In the genomic region with DNA sequence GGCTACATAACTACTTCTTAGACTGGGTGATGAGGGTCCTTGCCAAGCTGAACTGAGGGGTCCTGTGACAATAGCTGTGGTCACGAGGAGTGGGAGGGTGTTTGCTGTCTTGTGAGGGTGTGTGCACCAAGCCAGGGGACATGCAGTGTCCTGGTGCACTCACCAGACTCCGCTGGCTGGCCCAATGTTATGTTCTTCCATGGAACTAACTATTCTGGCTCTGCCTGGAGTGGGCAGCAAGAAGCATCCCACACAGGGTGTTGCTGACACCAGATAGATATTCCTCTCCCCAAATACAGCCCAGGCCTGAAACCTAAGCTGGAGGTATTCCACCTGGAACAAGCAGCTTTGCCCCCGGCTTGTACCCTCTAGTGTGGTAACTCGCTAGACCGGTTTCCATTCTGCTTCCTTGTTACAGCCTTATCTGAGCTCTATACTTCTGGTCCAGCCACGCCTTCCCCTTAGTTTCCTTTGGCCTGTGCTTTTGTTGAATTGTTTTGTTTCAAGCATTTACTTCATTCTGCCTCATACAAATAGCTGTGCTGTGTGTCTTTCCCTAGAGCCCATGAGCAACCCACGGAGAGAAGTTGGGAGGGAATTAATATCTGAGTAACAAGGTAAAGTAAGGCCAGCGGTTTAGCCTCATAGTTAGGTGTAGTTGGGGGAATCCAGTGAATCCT, we compare ENCODE assay signal across 14 cellular contexts. TPM values are rescaled to one million over a fixed set of nuclear protein-coding genes. Genes with fewer than 3 reads are reported as not detected.
DNase-seq lines count a peak whose midpoint lies in the region; ATAC-seq, FAIRE-seq and TF ChIP-seq lines count a peak whose summit lies in the region.
"Had no signal": no experiment of that assay in that cellular context is flagged by ENCODE, and none has a peak within 500 bp of the region (broad histone marks: within the 10 kb centered on the region; RNA-seq: fewer than 3 reads in every experiment).

No MANE protein-coding gene starts in this region.

- no peak overlapping the region for H2AFZ ChIP-seq in HepG2 (ENCODE audit: low read length)

- no peaks in the 10 kb centered on the region for H3K9me3 Mint-ChIP-seq in activated B cell treated with CpG ODN at 0.5 μM for 24 hours
- H3K9me3 Mint-ChIP-seq: activated CD4-positive, alpha-beta T cell treated with anti-CD3 and anti-CD28 coated beads, Interleukin-2, amount 10 ng/mL, durations not matched to agents 7 days and 5 days had no signal

- no peak overlapping the region for H3K9ac ChIP-seq in liver (ENCODE audit: low read depth in 1 of 2, low read length in 2 of 2)
- H3K9ac ChIP-seq in HepG2 (ENCODE audit: insufficient read depth, low read depth, low read length) = no peak overlapping the region

- no peaks in the 10 kb centered on the region for H3K4me1 ChIP-seq in liver (ENCODE audit: control insufficient read depth in 4 of 4, insufficient read depth in 4 of 4, low read length in 3 of 4)
- H3K4me1 ChIP-seq in HepG2 (ENCODE audit: insufficient read depth, low read length) = no peaks in the 10 kb centered on the region
- peaks cover 15% of the 10 kb centered on the region for H3K4me1 ChIP-seq in lower lobe of right lung
- peaks cover 21% of the 10 kb centered on the region for H3K4me1 ChIP-seq in upper lobe of right lung
- H3K4me1 ChIP-seq in sigmoid colon = no peaks in the 10 kb centered on the region
- H3K4me1 ChIP-seq: adrenal gland had no signal

- no peaks in the 10 kb centered on the region for H4K20me1 ChIP-seq in HepG2 (ENCODE audit: insufficient read depth, low read length)

- TF ChIP-seq RAD21 in liver (IDR thresholded peaks at IDR 0.05) = no peak
- TF ChIP-seq RAD21 in HepG2 (CRISPR knock-in tag; IDR thresholded peaks at IDR 0.05) = no peak

- no peak for TF ChIP-seq POLR2A in HepG2 (IDR thresholded peaks at IDR 0.05; ENCODE audit: insufficient read depth in 1 of 2, low read depth in 2 of 2, low read length in 2 of 2)
- TF ChIP-seq POLR2A in sigmoid colon (IDR thresholded peaks at IDR 0.05) = no peak

- no peak for ATAC-seq in HepG2
- no peak for ATAC-seq in activated B cell treated with CpG ODN at 0.5 μM for 24 hours (ENCODE audit: low read depth)
- ATAC-seq in lower lobe of right lung = peak; percentile 90 to 94
- peak; percentile 87 for ATAC-seq in upper lobe of right lung
- ATAC-seq in HG02678 (IDR thresholded peaks at IDR 0.05; ENCODE audit: unreplicated experiment) = no peak

- POLR2A ChIA-PET in HepG2 (lab: Yijun Ruan, JAX) = no interaction called here
- POLR2A ChIA-PET in activated B cell treated with CpG ODN at 0.5 μM for 24 hours (lab: Charles Lee) = interaction anchor here (0.6 to 3.4 kb wide), 6 partner anchors 9 to 41 kb away, joined by 3 to 52 read pairs (median 4); partner anchors contain the start of gene LY9

- no peak overlapping the region for H3K4me2 ChIP-seq in HepG2 (ENCODE audit: low read depth, low read length)

- no TSS peak for BruUV-seq in HepG2 (replicated peaks; lab: Mats Ljungman, UMichigan)

- H3K79me2 ChIP-seq in HepG2 (ENCODE audit: insufficient read depth, low read length) = no peaks in the 10 kb centered on the region

- H3K4me3 ChIP-seq in liver (ENCODE audit: low read depth in 1 of 3, low read length in 3 of 3) (no peak overlapping the region), HepG2 (replicated peaks in 1 of 3; ENCODE audit: insufficient read depth in 1 of 3, low read depth in 2 of 3, low read length in 3 of 3) (no peak overlapping the region), lower lobe of right lung (no peak overlapping the region), upper lobe of right lung (no peak overlapping the region), sigmoid colon (no peak overlapping the region)
- H3K4me3 ChIP-seq: adrenal gland had no signal

- H3K9me3 ChIP-seq in liver (ENCODE audit: control insufficient read depth in 4 of 4, low read length in 3 of 4) (no peaks in the 10 kb centered on the region), HepG2 (ENCODE audit: low read length) (no peaks in the 10 kb centered on the region), lower lobe of right lung (no peaks in the 10 kb centered on the region), upper lobe of right lung (no peaks in the 10 kb centered on the region), sigmoid colon (no peaks in the 10 kb centered on the region)
- H3K9me3 ChIP-seq: adrenal gland had no signal

- CTCF ChIA-PET in HepG2 (lab: Yijun Ruan, JAX; ENCODE audit: low intra/inter-chr PET ratio, low total read pairs) (no interaction called here), activated B cell treated with CpG ODN at 0.5 μM for 24 hours (lab: Charles Lee) (interaction anchor here (0.6 to 4.7 kb wide), 11 partner anchors 8 to 209 kb away, joined by 3 to 46 read pairs (median 10); partner anchors contain the start of genes ITLN2 and LY9)

- H3K27me3 Mint-ChIP-seq in activated B cell treated with CpG ODN at 0.5 μM for 24 hours = no peaks in the 10 kb centered on the region

- TF ChIP-seq CTCF in liver (IDR thresholded peaks at IDR 0.05; ENCODE audit: low read depth, low read length, missing input control) (no peak), HepG2 (CRISPR knock-in tag; IDR thresholded peaks at IDR 0.05) (no peak), activated B cell treated with CpG ODN at 0.5 μM for 24 hours (IDR thresholded peaks at IDR 0.05) (no peak), lower lobe of right lung (IDR thresholded peaks at IDR 0.05) (no peak), upper lobe of right lung (IDR thresholded peaks at IDR 0.05) (no peak), sigmoid colon (IDR thresholded peaks at IDR 0.05) (no peak)

- intact Hi-C loops in HepG2 (cut with micrococcal nuclease; ENCODE audit: unreplicated experiment) (loop anchor here (2.0 kb wide), 1 partner anchor 170 kb away; no protein-coding TSS in a partner anchor), activated B cell treated with CpG ODN at 0.5 μM for 24 hours (cut with micrococcal nuclease) (no loop called here), lower lobe of right lung (cut with DNase I) (no loop called here), upper lobe of right lung (cut with DNase I) (no loop called here), sigmoid colon (cut with DNase I) (no loop called here)

- H3K36me3 Mint-ChIP-seq in activated B cell treated with CpG ODN at 0.5 μM for 24 hours (ENCODE audit: low read depth) = no peaks in the 10 kb centered on the region

- DNase-seq in HepG2 (ENCODE audit: low spot score) = no peak
- no peak for DNase-seq in activated B cell treated with CpG ODN at 0.5 μM for 24 hours
- DNase-seq in lower lobe of right lung = peak; percentile 54
- no peak for DNase-seq in upper lobe of right lung
- DNase-seq in sigmoid colon = no peak
- no peak for DNase-seq in amygdala (lab: John Stamatoyannopoulos, UW)
- DNase-seq: activated CD4-positive, alpha-beta T cell treated with anti-CD3 and anti-CD28 coated beads, Interleukin-2, amount 10 ng/mL, durations not matched to agents 7 days and 5 days; adrenal gland; NCI-H2107; SIG-M5 had no signal

- no peak overlapping the region for H3K27ac ChIP-seq in liver (ENCODE audit: low read depth in 1 of 2, low read length in 2 of 2)
- H3K27ac ChIP-seq in HepG2 (ENCODE audit: extremely low read length, insufficient read depth, low read length) = no peak overlapping the region
- H3K27ac ChIP-seq in lower lobe of right lung = peak overlapping the region; percentile 70
- H3K27ac ChIP-seq in upper lobe of right lung = peak overlapping the region; percentile 59
- H3K27ac ChIP-seq in sigmoid colon = no peak overlapping the region
- H3K27ac ChIP-seq: adrenal gland had no signal

- H3K27me3 ChIP-seq in liver (ENCODE audit: control insufficient read depth in 4 of 4, insufficient read depth in 4 of 4, low read length in 3 of 4) = no peaks in the 10 kb centered on the region
- peaks cover 0 to 5% of the 10 kb centered on the region in 2 experiments; a peak in 2 of 5 replicates for H3K27me3 ChIP-seq in HepG2 (ENCODE audit: control insufficient read depth in 1 of 2, insufficient read depth in 2 of 2, low read length in 2 of 2)
- H3K27me3 ChIP-seq in lower lobe of right lung (ENCODE audit: low read depth) = no peaks in the 10 kb centered on the region
- H3K27me3 ChIP-seq in upper lobe of right lung = no peaks in the 10 kb centered on the region
- no peaks in the 10 kb centered on the region for H3K27me3 ChIP-seq in sigmoid colon
- H3K27me3 ChIP-seq: adrenal gland had no signal

- H3K36me3 ChIP-seq in liver (ENCODE audit: control insufficient read depth in 4 of 4, insufficient read depth in 3 of 4, low read depth in 1 of 4, low read length in 3 of 4) (no peaks in the 10 kb centered on the region), HepG2 (replicated peaks in 1 of 2; ENCODE audit: control insufficient read depth in 1 of 2, insufficient read depth in 2 of 2, low read length in 2 of 2) (no peaks in the 10 kb centered on the region), lower lobe of right lung (no peaks in the 10 kb centered on the region), upper lobe of right lung (no peaks in the 10 kb centered on the region), sigmoid colon (no peaks in the 10 kb centered on the region)
- H3K36me3 ChIP-seq: adrenal gland had no signal

- H3K27ac Mint-ChIP-seq in activated B cell treated with CpG ODN at 0.5 μM for 24 hours = peak overlapping the region; percentile 89

- 83% methylated on average over 8 of the region's 8 CpGs for WGBS in liver
- WGBS in HepG2 (ENCODE audit: low lambda C conversion rate) = 19% methylated on average over 7 of the region's 8 CpGs
- WGBS in sigmoid colon, 2 donors = 23 to 67% methylated on average over 8 of the region's 8 CpGs

- TF ChIP-seq EP300 in HepG2 (IDR thresholded peaks at IDR 0.05; ENCODE audit: low read depth in 2 of 2, low read length in 2 of 2) (no peak), HepG2 (CRISPR knock-in tag; IDR thresholded peaks at IDR 0.05; ENCODE audit: borderline replicate concordance) (no peak), sigmoid colon (IDR thresholded peaks at IDR 0.05) (no peak)

- peaks cover 68% of the 10 kb centered on the region for H3K4me1 Mint-ChIP-seq in activated B cell treated with CpG ODN at 0.5 μM for 24 hours

- no peak for FAIRE-seq in HepG2 (lab: Jason Lieb, UNC)
- FAIRE-seq: endometrium, urothelium cell line had no signal

- in situ Hi-C loops in HepG2 (cut with HindIII; ENCODE audit: extremely low pct_ligation_motif_present, low pct_unique_long_range_greater_than_20kb) = no loop called here

- peak overlapping the region; percentile 12 for H3K4me3 Mint-ChIP-seq in activated B cell treated with CpG ODN at 0.5 μM for 24 hours

RNA-seq across cellular contexts. Expression of gene LY9, which starts 14.7 kb away (rescaled TPM):
- 1 to 10 TPM in 1 of 2 donors, under 1 TPM in 1; 0.84 to 1.5 TPM for total RNA-seq in liver
- polyA plus RNA-seq in liver = under 1 TPM; 0.21 to 0.42 TPM
- not detected in 2 replicates for total RNA-seq in HepG2 (2016; rRNA removed; fragmentation: Illumina TruSeq; extraction: Trizol)
- not detected in 2 replicates for total RNA-seq in HepG2 (2016; cell fraction: cytosol; rRNA removed; fragmentation: Illumina TruSeq; extraction: Trizol; ENCODE audit: low read depth)
- not detected in 2 replicates for total RNA-seq in HepG2 (2016; cell fraction: insoluble cytoplasmic fraction; rRNA removed; fragmentation: Illumina TruSeq; extraction: Trizol)
- not detected in 2 replicates for total RNA-seq in HepG2 (2016; cell fraction: membrane; rRNA removed; fragmentation: Illumina TruSeq; extraction: Trizol)
- not detected in 2 replicates for total RNA-seq in HepG2 (2016; cell fraction: nucleus; rRNA removed; fragmentation: Illumina TruSeq; extraction: Trizol)
- polyA plus RNA-seq in HepG2 (2011; rRNA removed) = not detected in 2 replicates
- polyA plus RNA-seq in HepG2 (2011; cell fraction: cytosol; rRNA removed) = not detected in 2 replicates
- not detected in 2 replicates for polyA plus RNA-seq in HepG2 (2011; cell fraction: nucleus; rRNA removed)
- not detected in 2 replicates for polyA plus RNA-seq in HepG2 (2012)
- polyA plus RNA-seq in HepG2 (2016; cell fraction: cytosol; fragmentation: Illumina TruSeq; extraction: Trizol; ENCODE audit: low read depth) = not detected in 2 replicates
- not detected in 2 replicates for polyA plus RNA-seq in HepG2 (2016; cell fraction: insoluble cytoplasmic fraction; fragmentation: Illumina TruSeq; extraction: Trizol; ENCODE audit: low read depth)
- polyA plus RNA-seq in HepG2 (2016; cell fraction: membrane; fragmentation: Illumina TruSeq; extraction: Trizol; ENCODE audit: low read depth) = not detected in 2 replicates
- polyA plus RNA-seq in HepG2 (2016; cell fraction: nucleus; fragmentation: Illumina TruSeq; extraction: Trizol; ENCODE audit: insufficient read depth, low read depth) = not detected in 2 replicates
- 0.07 TPM in 1 of 2 replicates, not detected in the other for polyA minus RNA-seq in HepG2 (2011; rRNA and poly(A)+ RNA removed; ENCODE audit: low replicate concordance)
- not detected in 2 replicates for polyA minus RNA-seq in HepG2 (2011; cell fraction: cytosol; rRNA and poly(A)+ RNA removed)
- polyA minus RNA-seq in HepG2 (2011; cell fraction: nucleus; rRNA and poly(A)+ RNA removed) = not detected in 2 replicates
- total RNA-seq in activated B cell treated with CpG ODN at 0.5 μM for 24 hours = 63.6 and 71.6 TPM in 2 replicates
- 1.8 TPM for total RNA-seq in lower lobe of right lung
- total RNA-seq in upper lobe of right lung = 3.3 TPM
- under 1 TPM in 3 of 4 donors, not detected in 1; under 0.01 to 0.36 (median 0.16) TPM for total RNA-seq in sigmoid colon
- 10 to 100 TPM in 1 of 3 donors, under 1 TPM in 1, not detected in 1; 0.23 to 12.8 TPM for polyA plus RNA-seq in sigmoid colon

RNA-seq across cellular contexts. Expression of gene SLAMF7, which starts 42.2 kb away (rescaled TPM):
- 1 to 10 TPM; 1.0 to 1.1 TPM for total RNA-seq in liver
- 1 to 10 TPM in 1 of 2 donors, under 1 TPM in 1; 0.80 to 2.9 TPM for polyA plus RNA-seq in liver
- not detected in 2 replicates for total RNA-seq in HepG2 (2016; rRNA removed; fragmentation: Illumina TruSeq; extraction: Trizol)
- total RNA-seq in HepG2 (2016; cell fraction: cytosol; rRNA removed; fragmentation: Illumina TruSeq; extraction: Trizol; ENCODE audit: low read depth) = not detected in 2 replicates
- total RNA-seq in HepG2 (2016; cell fraction: insoluble cytoplasmic fraction; rRNA removed; fragmentation: Illumina TruSeq; extraction: Trizol) = not detected in 2 replicates
- not detected in 2 replicates for total RNA-seq in HepG2 (2016; cell fraction: membrane; rRNA removed; fragmentation: Illumina TruSeq; extraction: Trizol)
- total RNA-seq in HepG2 (2016; cell fraction: nucleus; rRNA removed; fragmentation: Illumina TruSeq; extraction: Trizol) = not detected in 2 replicates
- not detected in 2 replicates for polyA plus RNA-seq in HepG2 (2011; rRNA removed)
- 0.03 TPM in 1 of 2 replicates, not detected in the other for polyA plus RNA-seq in HepG2 (2011; cell fraction: cytosol; rRNA removed)
- polyA plus RNA-seq in HepG2 (2011; cell fraction: nucleus; rRNA removed) = 0.05 TPM in 1 of 2 replicates, not detected in the other
- polyA plus RNA-seq in HepG2 (2012) = not detected in 2 replicates
- not detected in 2 replicates for polyA plus RNA-seq in HepG2 (2016; cell fraction: cytosol; fragmentation: Illumina TruSeq; extraction: Trizol; ENCODE audit: low read depth)
- not detected in 2 replicates for polyA plus RNA-seq in HepG2 (2016; cell fraction: insoluble cytoplasmic fraction; fragmentation: Illumina TruSeq; extraction: Trizol; ENCODE audit: low read depth)
- polyA plus RNA-seq in HepG2 (2016; cell fraction: membrane; fragmentation: Illumina TruSeq; extraction: Trizol; ENCODE audit: low read depth) = not detected in 2 replicates
- not detected in 2 replicates for polyA plus RNA-seq in HepG2 (2016; cell fraction: nucleus; fragmentation: Illumina TruSeq; extraction: Trizol; ENCODE audit: insufficient read depth, low read depth)
- 0.07 TPM in 1 of 2 replicates, not detected in the other for polyA minus RNA-seq in HepG2 (2011; rRNA and poly(A)+ RNA removed; ENCODE audit: low replicate concordance)
- polyA minus RNA-seq in HepG2 (2011; cell fraction: cytosol; rRNA and poly(A)+ RNA removed) = not detected in 2 replicates
- not detected in 2 replicates for polyA minus RNA-seq in HepG2 (2011; cell fraction: nucleus; rRNA and poly(A)+ RNA removed)
- total RNA-seq in activated B cell treated with CpG ODN at 0.5 μM for 24 hours = 99.2 and 119 TPM in 2 replicates
- 7.9 TPM for total RNA-seq in lower lobe of right lung
- total RNA-seq in upper lobe of right lung = 9.2 TPM
- total RNA-seq in sigmoid colon = under 1 TPM in 3 of 4 donors, not detected in 1; 0.16 to 0.83 (median 0.41) TPM
- polyA plus RNA-seq in sigmoid colon = 10 to 100 TPM in 2 of 3 donors, 1 to 10 TPM in 1; 3.6 to 31.0 (median 11.4) TPM

Comparison
In these comparisons a context has a peak if more than half of its experiments do, and no peak if none do; other contexts are left out.
1. H3K27ac ChIP-seq: peak in lower lobe of right lung (single experiment) and upper lobe of right lung (single experiment); none in liver (0 of 2), HepG2 (single experiment) and sigmoid colon (0 of 4).
2. ATAC-seq: peak in lower lobe of right lung (2 of 2) and upper lobe of right lung (single experiment); none in HepG2 (single experiment), activated B cell treated with CpG ODN at 0.5 μM for 24 hours (single experiment) and HG02678 (single experiment).
3. RNA of gene LY9, which starts 14.7 kb away (total RNA-seq): 63.6 to 71.6 TPM in activated B cell treated with CpG ODN at 0.5 μM for 24 hours; 3.3 TPM in upper lobe of right lung (single experiment), 1.8 TPM in lower lobe of right lung (single experiment), 0.84 to 1.5 TPM in liver, under 0.01 to 0.36 TPM in sigmoid colon and not detected in HepG2; every median in the first group is over 10 times any median in the second.